ENCODE assay signal across 21 cellular contexts in genomic region chr5:104494043-104494442, GRCh38.
DNase-seq lines count a peak whose midpoint lies in the region; ATAC-seq and TF ChIP-seq lines count a peak whose summit lies in the region.
"Had no signal": no experiment of that assay in that cellular context is flagged by ENCODE, and none has a peak within 500 bp of the region (broad histone marks: within the 10 kb centered on the region; RNA-seq: fewer than 3 reads in every experiment).

No MANE protein-coding gene starts in this region.

- no peaks in the 10 kb centered on the region for H4K20me1 ChIP-seq in H9 (ENCODE audit: control insufficient read depth, insufficient read depth, insufficient read length)

- no peak overlapping the region for H2AFZ ChIP-seq in H9 (ENCODE audit: low read length)
- H2AFZ ChIP-seq: GM23248 had no signal

- H3K56ac ChIP-seq in H9 (ENCODE audit: insufficient read length, low read depth, low read length), result no peak overlapping the region

- H3K4me3 Mint-ChIP-seq in H9, result no peak overlapping the region
- H3K4me3 Mint-ChIP-seq in activated naive CD4-positive, alpha-beta T cell treated with anti-CD3 and anti-CD28 coated beads for 36 hours, result no peak overlapping the region
- H3K4me3 Mint-ChIP-seq in activated CD8-positive, alpha-beta T cell treated with anti-CD3 and anti-CD28 coated beads for 36 hours, result no peak overlapping the region
- H3K4me3 Mint-ChIP-seq: T-cell had no signal

- no peak overlapping the region for H3K9ac ChIP-seq in H9 (ENCODE audit: extremely low read depth, insufficient read length, low read length)
- H3K9ac ChIP-seq: GM23248 had no signal

- peak overlapping the region in 2 of 3 experiments; percentile 55 to 84; a peak in 4 of 7 replicates for H3K27ac Mint-ChIP-seq in H9
- H3K27ac Mint-ChIP-seq in activated naive CD4-positive, alpha-beta T cell treated with anti-CD3 and anti-CD28 coated beads for 36 hours, result no peak overlapping the region
- H3K27ac Mint-ChIP-seq in activated CD8-positive, alpha-beta T cell treated with anti-CD3 and anti-CD28 coated beads for 36 hours, result no peak overlapping the region
- H3K27ac Mint-ChIP-seq: T-cell had no signal

- no peak overlapping the region for H3K4me2 ChIP-seq in H9 (ENCODE audit: insufficient read depth, insufficient read length, low read length)

- H3K79me2 ChIP-seq in H9 (ENCODE audit: insufficient read depth, low read length), result no peaks in the 10 kb centered on the region

- H3K9me3 ChIP-seq in H9 (ENCODE audit: control insufficient read depth, low read depth, low read length), result no peaks in the 10 kb centered on the region
- H3K9me3 ChIP-seq in mucosa of descending colon, result no peaks in the 10 kb centered on the region

- no peak overlapping the region for H3K4ac ChIP-seq in H9 (ENCODE audit: low read depth, low read length)

- no peak overlapping the region for H2BK5ac ChIP-seq in H9 (ENCODE audit: insufficient read length, low read length)

- no peak overlapping the region for H3K14ac ChIP-seq in H9 (ENCODE audit: insufficient read depth, low read length)

- no peaks in the 10 kb centered on the region for H3K27me3 ChIP-seq in H9 (ENCODE audit: insufficient read depth, low read length)

- DNase-seq in H9 (no peak), NCI-H460 (ENCODE audit: extremely low read depth, low read depth) (peak; percentile 45), dedifferentiated amniotic fluid mesenchymal stem cell (ENCODE audit: extremely low spot score) (peak; percentile 62), mucosa of descending colon (no peak), UCSD-AML1 (lab: John Stamatoyannopoulos, UW; ENCODE audit: unreplicated experiment) (no peak), NCI-H2081 (lab: John Stamatoyannopoulos, UW) (no peak)
- no peak for DNase-seq in activated naive CD4-positive, alpha-beta T cell treated with anti-CD3 and anti-CD28 coated beads for 36 hours
- DNase-seq in activated CD8-positive, alpha-beta T cell treated with anti-CD3 and anti-CD28 coated beads for 36 hours, result no peak
- DNase-seq: ACHN, GM23248, HCEC 1CT, KBM-7, NCI-H2029 treated with DMSO at 0.1 percent for 48 hours, NCI-H226, NCI-H524, NCI-H748 treated with DMSO at 0.1 percent for 48 hours, SHP77, T-cell had no signal

- H3K4me3 ChIP-seq in mucosa of descending colon, result no peak overlapping the region
- H3K4me3 ChIP-seq: GM23248 had no signal

- no peak overlapping the region for H2BK20ac ChIP-seq in H9 (ENCODE audit: low read depth, low read length, poor library complexity, severe bottlenecking)

- TF ChIP-seq CTCF in H9 (conservative IDR thresholded peaks at IDR 0.05), result no peak
- TF ChIP-seq CTCF in mucosa of descending colon (IDR thresholded peaks at IDR 0.05), result no peak
- no peak for TF ChIP-seq CTCF in activated CD8-positive, alpha-beta T cell treated with anti-CD3 and anti-CD28 coated beads for 36 hours (IDR thresholded peaks at IDR 0.05)

- H2AK5ac ChIP-seq in H9 (ENCODE audit: insufficient read length, low read length), result no peak overlapping the region

- H3K4me1 Mint-ChIP-seq in H9, result peaks cover 18 to 19% of the 10 kb centered on the region in 2 experiments
- H3K4me1 Mint-ChIP-seq in activated naive CD4-positive, alpha-beta T cell treated with anti-CD3 and anti-CD28 coated beads for 36 hours (ENCODE audit: low read depth), result no peaks in the 10 kb centered on the region
- H3K4me1 Mint-ChIP-seq in activated CD8-positive, alpha-beta T cell treated with anti-CD3 and anti-CD28 coated beads for 36 hours (ENCODE audit: low read depth), result no peaks in the 10 kb centered on the region
- H3K4me1 Mint-ChIP-seq: T-cell had no signal

- H3T11ph ChIP-seq in H9 (ENCODE audit: low read length), result no peak overlapping the region

- no peaks in the 10 kb centered on the region for H3K79me1 ChIP-seq in H9 (ENCODE audit: insufficient read depth, low read depth, low read length, poor library complexity, severe bottlenecking)

- no peak overlapping the region for H2BK15ac ChIP-seq in H9 (ENCODE audit: low read depth, low read length)

- H3K36me3 ChIP-seq in mucosa of descending colon (ENCODE audit: low read depth), result no peaks in the 10 kb centered on the region

- no peak overlapping the region for H4K5ac ChIP-seq in H9 (ENCODE audit: insufficient read length, low read depth, low read length)

- no peaks in the 10 kb centered on the region; a peak in 2 of 7 replicates for H3K36me3 Mint-ChIP-seq in H9 (ENCODE audit: insufficient read depth in 1 of 3, low read depth in 3 of 3)
- no peaks in the 10 kb centered on the region for H3K36me3 Mint-ChIP-seq in activated naive CD4-positive, alpha-beta T cell treated with anti-CD3 and anti-CD28 coated beads for 36 hours (ENCODE audit: low read depth)
- no peaks in the 10 kb centered on the region for H3K36me3 Mint-ChIP-seq in activated CD8-positive, alpha-beta T cell treated with anti-CD3 and anti-CD28 coated beads for 36 hours (ENCODE audit: low read depth)
- H3K36me3 Mint-ChIP-seq: T-cell had no signal

- ATAC-seq in mucosa of descending colon, result peak; percentile 34
- no peak for ATAC-seq in activated CD8-positive, alpha-beta T cell treated with anti-CD3 and anti-CD28 coated beads for 36 hours
- ATAC-seq: HepG2, T-cell had no signal

- H2BK12ac ChIP-seq in H9 (ENCODE audit: insufficient read length, low read depth, low read length), result no peak overlapping the region

- H2BK120ac ChIP-seq in H9 (ENCODE audit: low read depth, low read length, poor library complexity, severe bottlenecking), result no peak overlapping the region

- H4K8ac ChIP-seq in H9 (replicated peaks; ENCODE audit: insufficient read length, low read depth, low read length), result no peak overlapping the region

- no peaks in the 10 kb centered on the region for H3K27me3 Mint-ChIP-seq in H9 (ENCODE audit: low read depth)
- H3K27me3 Mint-ChIP-seq in activated naive CD4-positive, alpha-beta T cell treated with anti-CD3 and anti-CD28 coated beads for 36 hours (ENCODE audit: low read depth), result no peaks in the 10 kb centered on the region
- no peaks in the 10 kb centered on the region for H3K27me3 Mint-ChIP-seq in activated CD8-positive, alpha-beta T cell treated with anti-CD3 and anti-CD28 coated beads for 36 hours
- H3K27me3 Mint-ChIP-seq: T-cell had no signal

- no CpG with 5 or more reads among the region's 2 CpGs for WGBS in H9 (ENCODE audit: extremely low coverage, insufficient read length, low lambda C conversion rate)

- no peak overlapping the region for H3K23ac ChIP-seq in H9 (ENCODE audit: insufficient read length, low read depth, low read length)

- H3K4me1 ChIP-seq in H9 (ENCODE audit: insufficient read depth, low read length) (no peaks in the 10 kb centered on the region; the same call in 1 of the 2 replicates), mucosa of descending colon (ENCODE audit: low read depth) (no peaks in the 10 kb centered on the region)

- no peak overlapping the region for H3K18ac ChIP-seq in H9 (ENCODE audit: insufficient read length, low read depth, low read length)

- intact Hi-C loops in mucosa of descending colon (cut with DNase I, micrococcal nuclease), result no loop called here
- intact Hi-C loops in activated naive CD4-positive, alpha-beta T cell treated with anti-CD3 and anti-CD28 coated beads for 36 hours (cut with micrococcal nuclease), result no loop called here
- intact Hi-C loops in activated CD8-positive, alpha-beta T cell treated with anti-CD3 and anti-CD28 coated beads for 36 hours (cut with micrococcal nuclease), result no loop called here

- no peak overlapping the region for H4K91ac ChIP-seq in H9 (ENCODE audit: insufficient read length, low read depth, low read length)

- no peak overlapping the region for H3K27ac ChIP-seq in H9 (ENCODE audit: insufficient read length, low read depth, low read length)
- H3K27ac ChIP-seq: GM23248, HL-60, RWPE1 had no signal

- H3K9me3 Mint-ChIP-seq in H9, result peaks cover 0 to 1% of the 10 kb centered on the region in 2 experiments; a peak in 1 of 5 replicates
- no peaks in the 10 kb centered on the region for H3K9me3 Mint-ChIP-seq in activated naive CD4-positive, alpha-beta T cell treated with anti-CD3 and anti-CD28 coated beads for 36 hours
- peaks cover 3% of the 10 kb centered on the region for H3K9me3 Mint-ChIP-seq in activated CD8-positive, alpha-beta T cell treated with anti-CD3 and anti-CD28 coated beads for 36 hours

- CTCF ChIA-PET in activated naive CD4-positive, alpha-beta T cell treated with anti-CD3 and anti-CD28 coated beads for 36 hours (lab: Charles Lee), result no interaction called here
- CTCF ChIA-PET in activated CD8-positive, alpha-beta T cell treated with anti-CD3 and anti-CD28 coated beads for 36 hours (lab: Charles Lee), result no interaction called here

- no peaks in the 10 kb centered on the region for H3K23me2 ChIP-seq in H9 (ENCODE audit: insufficient read length, low read depth, low read length, poor library complexity, severe bottlenecking)

- POLR2A ChIA-PET in activated CD8-positive, alpha-beta T cell treated with anti-CD3 and anti-CD28 coated beads for 36 hours (lab: Charles Lee), result no interaction called here

Comparison
In these comparisons a context has a peak if more than half of its experiments do, and no peak if none do; other contexts are left out.
1. DNase-seq: peak in NCI-H460 (single experiment) and dedifferentiated amniotic fluid mesenchymal stem cell (single experiment); none in H9 (single experiment), mucosa of descending colon (0 of 3), UCSD-AML1 (single experiment), activated naive CD4-positive, alpha-beta T cell treated with anti-CD3 and anti-CD28 coated beads for 36 hours (single experiment), NCI-H2081 (0 of 2) and activated CD8-positive, alpha-beta T cell treated with anti-CD3 and anti-CD28 coated beads for 36 hours (single experiment).
2. H3K27ac Mint-ChIP-seq: peak in H9 (2 of 3); none in activated naive CD4-positive, alpha-beta T cell treated with anti-CD3 and anti-CD28 coated beads for 36 hours (single experiment) and activated CD8-positive, alpha-beta T cell treated with anti-CD3 and anti-CD28 coated beads for 36 hours (single experiment).